Comparison of ENCODE assay signal across 8 cellular contexts in the genomic region with DNA sequence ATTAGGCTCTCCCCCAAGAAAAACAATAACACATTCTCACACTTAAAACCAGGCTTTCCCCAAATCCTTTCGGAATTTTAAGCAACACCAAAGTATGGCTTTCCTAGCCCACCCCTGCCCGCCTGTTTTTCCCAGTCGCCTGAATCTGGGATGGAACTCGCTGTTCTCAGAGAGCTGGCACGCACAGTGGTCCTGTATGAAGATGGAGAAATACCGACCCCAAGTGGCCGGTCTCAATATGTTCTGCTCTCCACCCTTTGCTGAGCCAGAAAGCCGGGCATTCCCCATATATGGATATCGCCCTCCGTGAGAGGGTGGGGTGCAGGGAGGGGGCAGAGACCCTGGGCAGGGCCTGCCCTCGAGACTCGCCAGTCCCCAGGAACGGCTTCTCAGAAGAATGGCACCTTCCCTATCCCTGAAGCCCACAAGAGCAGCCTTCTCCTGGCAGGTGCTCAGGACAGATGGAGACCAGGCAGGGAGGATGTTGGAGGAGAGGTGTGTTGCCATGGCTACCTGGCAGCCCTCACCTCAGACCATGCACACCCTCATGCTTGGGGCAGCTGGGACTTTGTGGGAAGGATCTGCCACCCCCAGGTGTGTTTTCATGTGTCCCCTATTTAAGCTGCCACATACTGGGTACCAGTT. TPM values are rescaled to one million over a fixed set of nuclear protein-coding genes. Genes with fewer than 3 reads are reported as not detected.
DNase-seq lines count a peak whose midpoint lies in the region; ATAC-seq and TF ChIP-seq lines count a peak whose summit lies in the region.

No MANE protein-coding gene starts in this region.

- H3K9me3 Mint-ChIP-seq in GM23338: no peaks in the 10 kb centered on the region

- WGBS in sigmoid colon, 2 donors: 16 to 57% methylated on average over 13 of the region's 13 CpGs

- H3K27me3 ChIP-seq in GM23338 (ENCODE audit: insufficient read depth) (peaks cover 4% of the 10 kb centered on the region; the same call in 1 of the 2 replicates), sigmoid colon (no peaks in the 10 kb centered on the region)

- H3K27me3 Mint-ChIP-seq in GM23338 (ENCODE audit: insufficient read depth, low read depth, poor library complexity): peaks cover 8% of the 10 kb centered on the region

- peak overlapping the region; percentile 24; the same call in 1 of the 2 replicates for H3K4me2 ChIP-seq in GM23338

- no peaks in the 10 kb centered on the region for H3K36me3 Mint-ChIP-seq in GM23338 (ENCODE audit: low read depth)

- H3K9me3 ChIP-seq in sigmoid colon: no peaks in the 10 kb centered on the region

- TF ChIP-seq CTCF in AG09309 (IDR thresholded peaks at IDR 0.05; ENCODE audit: control insufficient read depth, insufficient read depth, low read depth, low read length, missing control alignments): peak; percentile 78
- peak; percentile 84 to 90 for TF ChIP-seq CTCF in GM23338 (conservative IDR thresholded peaks at IDR 0.05; ENCODE audit: low read depth in 2 of 2)
- peak; percentile 75 for TF ChIP-seq CTCF in astrocyte of the spinal cord (IDR thresholded peaks at IDR 0.05; ENCODE audit: low read depth, low read length)
- peak in 3 of 4 experiments; percentile 57 to 77 (median 68) for TF ChIP-seq CTCF in sigmoid colon (IDR thresholded peaks at IDR 0.05)

- TF ChIP-seq POLR2A in sigmoid colon (IDR thresholded peaks at IDR 0.05): no peak

- H3K4me1 Mint-ChIP-seq in GM23338: peaks cover 11% of the 10 kb centered on the region

- intact Hi-C loops in sigmoid colon (cut with DNase I): no loop called here

- no peaks in the 10 kb centered on the region for H3K9me2 ChIP-seq in GM23338 (ENCODE audit: insufficient read depth)

- H3K36me3 ChIP-seq in GM23338 (ENCODE audit: insufficient read depth) (no peaks in the 10 kb centered on the region), sigmoid colon (no peaks in the 10 kb centered on the region)

- H4K20me1 ChIP-seq in GM23338 (replicated peaks; ENCODE audit: insufficient read depth): no peaks in the 10 kb centered on the region

- peak in 1 of 4 donors; percentile 46 for TF ChIP-seq EP300 in sigmoid colon (IDR thresholded peaks at IDR 0.05)

- peak overlapping the region; percentile 67; the same call in 1 of the 2 replicates for H3K27ac Mint-ChIP-seq in GM23338

- no peak overlapping the region for H3K27ac ChIP-seq in GM23338 (ENCODE audit: low read depth)
- H3K27ac ChIP-seq in sigmoid colon: peak overlapping the region; percentile 88 to 97 (median 94)

- in situ Hi-C loops in astrocyte of the spinal cord (cut with HindIII; ENCODE audit: low sequenced_read_pairs): no loop called here

- no peak overlapping the region for H2AFZ ChIP-seq in GM23338

- H3K4me3 Mint-ChIP-seq in GM23338: no peak overlapping the region; the same call in 2 of the 3 replicates

- ATAC-seq in GM23338 (peak; percentile 79), HG02973 (IDR thresholded peaks at IDR 0.05; ENCODE audit: unreplicated experiment) (no peak)

- H3K4me1 ChIP-seq in GM23338 (ENCODE audit: insufficient read depth) (0 out of 2 replicates have a peak, but pooled peaks cover under 1% of the 10 kb centered on the region), sigmoid colon (peaks cover 0 to 60% (median 50%) of the 10 kb centered on the region in 4 donors)

- no peaks in the 10 kb centered on the region for H3K79me2 ChIP-seq in GM23338 (replicated peaks; ENCODE audit: insufficient read depth)

- peak; percentile 27 for DNase-seq in AG09309 (ENCODE audit: low read depth)
- peak; percentile 95 for DNase-seq in GM23338 (ENCODE audit: low spot score)
- DNase-seq in NCI-H774 (lab: John Stamatoyannopoulos, UW): peak; percentile 3
- peak; percentile 60 for DNase-seq in astrocyte of the spinal cord (ENCODE audit: low read depth, low spot score)
- DNase-seq in hypothalamus (lab: John Stamatoyannopoulos, UW): peak in 31 of 51 donors; percentile 12 to 72 (median 43)
- DNase-seq in sigmoid colon: peak; percentile 94
- no peak for DNase-seq in NCI-H1436 treated with DMSO at 0.1 percent for 48 hours (lab: John Stamatoyannopoulos, UW)

- no peak overlapping the region for H3K4me3 ChIP-seq in AG09309 (ENCODE audit: control insufficient read depth, low read depth, low read length)
- peak overlapping the region; percentile 34 for H3K4me3 ChIP-seq in GM23338
- no peak overlapping the region for H3K4me3 ChIP-seq in astrocyte of the spinal cord (ENCODE audit: low read depth, low read length)
- peak overlapping the region; percentile 53 to 62 (median 59) for H3K4me3 ChIP-seq in sigmoid colon

- no peaks in the 10 kb centered on the region for H3F3A ChIP-seq in GM23338 (replicated peaks; ENCODE audit: low read depth)

TF ChIP-seq in GM23338, 12 proteins besides CTCF, POLR2A, EP300 and RAD21 (continues in another document):
- TF ChIP-seq, protein P1, sequence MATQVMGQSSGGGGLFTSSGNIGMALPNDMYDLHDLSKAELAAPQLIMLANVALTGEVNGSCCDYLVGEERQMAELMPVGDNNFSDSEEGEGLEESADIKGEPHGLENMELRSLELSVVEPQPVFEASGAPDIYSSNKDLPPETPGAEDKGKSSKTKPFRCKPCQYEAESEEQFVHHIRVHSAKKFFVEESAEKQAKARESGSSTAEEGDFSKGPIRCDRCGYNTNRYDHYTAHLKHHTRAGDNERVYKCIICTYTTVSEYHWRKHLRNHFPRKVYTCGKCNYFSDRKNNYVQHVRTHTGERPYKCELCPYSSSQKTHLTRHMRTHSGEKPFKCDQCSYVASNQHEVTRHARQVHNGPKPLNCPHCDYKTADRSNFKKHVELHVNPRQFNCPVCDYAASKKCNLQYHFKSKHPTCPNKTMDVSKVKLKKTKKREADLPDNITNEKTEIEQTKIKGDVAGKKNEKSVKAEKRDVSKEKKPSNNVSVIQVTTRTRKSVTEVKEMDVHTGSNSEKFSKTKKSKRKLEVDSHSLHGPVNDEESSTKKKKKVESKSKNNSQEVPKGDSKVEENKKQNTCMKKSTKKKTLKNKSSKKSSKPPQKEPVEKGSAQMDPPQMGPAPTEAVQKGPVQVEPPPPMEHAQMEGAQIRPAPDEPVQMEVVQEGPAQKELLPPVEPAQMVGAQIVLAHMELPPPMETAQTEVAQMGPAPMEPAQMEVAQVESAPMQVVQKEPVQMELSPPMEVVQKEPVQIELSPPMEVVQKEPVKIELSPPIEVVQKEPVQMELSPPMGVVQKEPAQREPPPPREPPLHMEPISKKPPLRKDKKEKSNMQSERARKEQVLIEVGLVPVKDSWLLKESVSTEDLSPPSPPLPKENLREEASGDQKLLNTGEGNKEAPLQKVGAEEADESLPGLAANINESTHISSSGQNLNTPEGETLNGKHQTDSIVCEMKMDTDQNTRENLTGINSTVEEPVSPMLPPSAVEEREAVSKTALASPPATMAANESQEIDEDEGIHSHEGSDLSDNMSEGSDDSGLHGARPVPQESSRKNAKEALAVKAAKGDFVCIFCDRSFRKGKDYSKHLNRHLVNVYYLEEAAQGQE (IDR thresholded peaks at IDR 0.05; ENCODE audit: unreplicated experiment): no peak

RNA-seq across cellular contexts. Expression of a gene that starts 3.4 kb away (rescaled TPM):
- total RNA-seq in GM23338 (2014; rRNA removed; shearing (Covaris generic)): 0.54 TPM in 1 of 2 replicates, not detected in the other
- polyA plus RNA-seq in GM23338 (2016; fragmentation: Nextera tagmentation; extraction: Ambion mirVana) (not detected in 2 replicates), sigmoid colon (10 to 100 TPM in 1 of 3 donors, 1 to 10 TPM in 1, not detected in 1; 6.0 to 14.4 TPM)
- 100 to 1,000 TPM; 161 to 184 (median 170) TPM for total RNA-seq in sigmoid colon

RNA-seq across cellular contexts. Expression of a gene that starts 37.9 kb away (rescaled TPM):
- total RNA-seq in GM23338 (2014; rRNA removed; shearing (Covaris generic)): 10.1 and 12.5 TPM in 2 replicates
- polyA plus RNA-seq in GM23338 (2016; fragmentation: Nextera tagmentation; extraction: Ambion mirVana): 6.6 TPM in 2 replicates
- total RNA-seq in sigmoid colon: 10 to 100 TPM; 55.4 to 76.4 (median 67.4) TPM
- polyA plus RNA-seq in sigmoid colon: 100 to 1,000 TPM in 1 of 3 donors, 10 to 100 TPM in 2; 43.0 to 100 (median 70.9) TPM

Comparison
In these comparisons a context has a peak if more than half of its experiments do, and no peak if none do; other contexts are left out.
1. H3K4me3 ChIP-seq: peak in GM23338 (single experiment) and sigmoid colon (4 of 4); none in AG09309 (single experiment) and astrocyte of the spinal cord (single experiment).
2. RNA of a gene that starts 3.4 kb away (total RNA-seq): 161 to 184 TPM in sigmoid colon; 0.54 TPM in GM23338; every median in the first group is over 100 times any median in the second.
3. Peak in every context shown above with its lines, with median percentiles within 50 percentile points of each other: CTCF ChIP-seq.